ENCODE assay signal across 23 cellular contexts in the genomic region with DNA sequence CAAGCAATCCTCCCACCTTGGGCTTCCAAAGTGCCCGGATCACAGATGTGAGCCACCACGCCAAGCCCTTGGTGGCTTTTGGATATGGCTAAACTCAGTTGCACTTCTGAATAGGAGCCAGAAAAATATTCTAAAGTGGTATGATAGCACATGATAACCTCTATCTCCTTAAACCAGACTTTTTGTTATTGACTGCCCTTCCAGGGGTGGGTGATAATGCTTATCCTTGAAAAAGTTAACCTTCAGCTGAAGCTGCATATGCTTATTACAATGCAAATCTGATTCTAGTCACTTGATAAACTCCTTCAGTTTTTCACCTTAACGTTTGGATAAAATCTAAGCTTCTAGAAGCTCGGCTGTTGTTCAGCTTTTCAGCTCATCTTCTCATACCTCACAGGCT.
"Had no signal": no experiment of that assay in that cellular context is flagged by ENCODE, and none has a peak within 500 bp of the region (broad histone marks: within the 10 kb centered on the region; RNA-seq: fewer than 3 reads in every experiment).

No MANE protein-coding gene starts in this region.

- ATAC-seq: natural killer cell; right lobe of liver; stimulated activated memory B cell treated with anti-CD40 and anti-IgM and Interleukin-4, amounts not matched to agents 10 μg/mL and 1 μg/mL and 100 μg/mL, for 72 hours; stimulated activated naive CD8-positive, alpha-beta T cell treated with anti-CD3 and anti-CD28 coated beads, Interleukin-15, amount 100 ng/mL, for 72 hours had no signal

- H3K27me3 Mint-ChIP-seq: naive B cell; progenitor cell of endocrine pancreas; stimulated activated memory B cell treated with anti-CD40 and anti-IgM and Interleukin-4, amounts not matched to agents 10 μg/mL and 1 μg/mL and 100 μg/mL, for 72 hours; stimulated activated naive CD8-positive, alpha-beta T cell treated with anti-CD3 and anti-CD28 coated beads, Interleukin-15, amount 100 ng/mL, for 72 hours had no signal

- H3K27ac ChIP-seq: left ventricle myocardium inferior, ovary, right atrium auricular region, right lobe of liver, transverse colon, upper lobe of left lung, vagina had no signal

- H3K9me3 Mint-ChIP-seq: mesothelial cell of epicardium; naive B cell; natural killer cell; stimulated activated memory B cell treated with anti-CD40 and anti-IgM and Interleukin-4, amounts not matched to agents 10 μg/mL and 1 μg/mL and 100 μg/mL, for 72 hours; stimulated activated naive CD8-positive, alpha-beta T cell treated with anti-CD3 and anti-CD28 coated beads, Interleukin-15, amount 100 ng/mL, for 72 hours had no signal

- H3K4me3 Mint-ChIP-seq: mesothelial cell of epicardium; naive B cell; natural killer cell; stimulated activated memory B cell treated with anti-CD40 and anti-IgM and Interleukin-4, amounts not matched to agents 10 μg/mL and 1 μg/mL and 100 μg/mL, for 72 hours; stimulated activated naive CD8-positive, alpha-beta T cell treated with anti-CD3 and anti-CD28 coated beads, Interleukin-15, amount 100 ng/mL, for 72 hours had no signal

- H3K36me3 Mint-ChIP-seq: naive B cell; natural killer cell; stimulated activated memory B cell treated with anti-CD40 and anti-IgM and Interleukin-4, amounts not matched to agents 10 μg/mL and 1 μg/mL and 100 μg/mL, for 72 hours had no signal

- H3K4me1 Mint-ChIP-seq: naive B cell; natural killer cell; stimulated activated memory B cell treated with anti-CD40 and anti-IgM and Interleukin-4, amounts not matched to agents 10 μg/mL and 1 μg/mL and 100 μg/mL, for 72 hours had no signal

- DNase-seq: islet precursor cell; left ventricle myocardium inferior; mesendoderm; naive B cell; natural killer cell; ovary; right lobe of liver; stimulated activated CD4-positive, alpha-beta T cell treated with anti-CD3 and anti-CD28 coated beads, Interleukin-1b, Interleukin-23, amount 100 ng/mL, for 48 hours; stimulated activated CD4-positive, alpha-beta T cell treated with anti-CD3 and anti-CD28 coated beads, Interleukin-2, amount 100 ng/mL, for 48 hours; stimulated activated CD4-positive, alpha-beta T cell treated with anti-CD3 and anti-CD28 coated beads, Interleukin-4, amount 100 ng/mL, for 4 hours; stimulated activated CD8-positive, alpha-beta memory T cell treated with anti-CD3 and anti-CD28 coated beads, Interleukin-4, amount 100 ng/mL, for 48 hours; stimulated activated naive CD4-positive, alpha-beta T cell treated with Interleukin-2 at 50 U/mL for 16 hours; stimulated activated naive CD8-positive, alpha-beta T cell treated with anti-CD3 and anti-CD28 coated beads, Interleukin-15, amount 100 ng/mL, for 72 hours; substantia nigra; transverse colon; upper lobe of left lung had no signal

- H3K4me2 ChIP-seq: smooth muscle cell had no signal

- H3K4me1 ChIP-seq: left ventricle myocardium inferior, right atrium auricular region, right lobe of liver, upper lobe of left lung, vagina had no signal

- H3K27me3 ChIP-seq: ovary, right atrium auricular region, right lobe of liver, transverse colon, upper lobe of left lung, vagina had no signal

- H3K4me3 ChIP-seq: left ventricle myocardium inferior, lung, ovary, right atrium auricular region, right lobe of liver, smooth muscle cell, transverse colon, upper lobe of left lung, vagina had no signal

- H3K36me3 ChIP-seq: left ventricle myocardium inferior, ovary, right atrium auricular region, right lobe of liver, transverse colon, vagina had no signal

- H3K27ac Mint-ChIP-seq: mesothelial cell of epicardium; natural killer cell; progenitor cell of endocrine pancreas; stimulated activated memory B cell treated with anti-CD40 and anti-IgM and Interleukin-4, amounts not matched to agents 10 μg/mL and 1 μg/mL and 100 μg/mL, for 72 hours; stimulated activated naive CD8-positive, alpha-beta T cell treated with anti-CD3 and anti-CD28 coated beads, Interleukin-15, amount 100 ng/mL, for 72 hours had no signal

- H3K9me3 ChIP-seq: left ventricle myocardium inferior, ovary, right atrium auricular region, right lobe of liver, transverse colon, upper lobe of left lung, vagina had no signal
